In the genomic region with DNA sequence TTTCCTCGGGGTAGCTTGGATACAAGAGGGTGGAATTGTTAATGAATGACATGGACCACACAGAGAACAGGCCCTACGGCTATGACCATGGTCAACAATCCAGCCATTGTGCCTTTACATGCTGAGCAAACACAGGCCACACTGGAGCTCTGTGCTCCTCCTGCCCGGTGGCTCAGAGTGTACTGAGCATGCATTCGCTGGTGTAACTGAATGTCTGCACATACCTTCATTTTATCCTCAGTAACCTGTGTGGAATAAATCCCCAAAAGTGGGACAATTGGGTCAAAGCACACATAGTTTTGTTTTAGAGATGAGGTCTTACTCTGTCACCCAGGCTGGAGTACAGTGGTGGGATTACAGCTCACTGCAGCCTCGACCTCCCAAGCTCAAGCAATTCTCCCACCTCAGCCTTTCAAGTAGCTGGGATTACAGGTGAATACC, we compare ENCODE assay signal across 1 cellular context.
A peak's percentile ranks its signal among the peaks of the same experiment; 100 is the strongest.
TF ChIP-seq lines count a peak whose summit lies in the region.

No MANE protein-coding gene starts in this region.

TF ChIP-seq in HepG2, 621 proteins besides CTCF, POLR2A, EP300 and RAD21 (continued from another document and continues in another):
- TF ChIP-seq ZNF646 (CRISPR knock-in tag; IDR thresholded peaks at IDR 0.05) (no peak), MIXL1 (CRISPR knock-in tag; IDR thresholded peaks at IDR 0.05) (peak; percentile 92), ZNF768 (CRISPR knock-in tag; IDR thresholded peaks at IDR 0.05) (peak; percentile 49; the same call in 1 of the 2 replicates), MYNN (CRISPR knock-in tag; IDR thresholded peaks at IDR 0.05; ENCODE audit: low read depth) (no peak), CHD2 (IDR thresholded peaks at IDR 0.05; ENCODE audit: low read depth, low read length) (no peak), ZNF530 (CRISPR knock-in tag; IDR thresholded peaks at IDR 0.05; ENCODE audit: low read depth) (no peak), HOXA7 (CRISPR knock-in tag; IDR thresholded peaks at IDR 0.05) (no peak), ZNF839 (CRISPR knock-in tag; IDR thresholded peaks at IDR 0.05; ENCODE audit: borderline replicate concordance) (0 out of 2 replicates have a peak, but pooled peaks have one; percentile 45), GLI4 (CRISPR knock-in tag; IDR thresholded peaks at IDR 0.05; ENCODE audit: borderline replicate concordance) (no peak), ZNF276 (CRISPR knock-in tag; IDR thresholded peaks at IDR 0.05; ENCODE audit: low read depth) (no peak), PRDM10 (CRISPR knock-in tag; IDR thresholded peaks at IDR 0.05; ENCODE audit: low read depth) (no peak), ZNF746 (CRISPR knock-in tag; IDR thresholded peaks at IDR 0.05) (no peak), ZNF382 (CRISPR knock-in tag; IDR thresholded peaks at IDR 0.05; ENCODE audit: borderline replicate concordance) (no peak), ZNF552 (CRISPR knock-in tag; IDR thresholded peaks at IDR 0.05; ENCODE audit: borderline replicate concordance) (peak; percentile 12; the same call in 1 of the 2 replicates), ZNF234 (CRISPR knock-in tag; conservative IDR thresholded peaks at IDR 0.05) (no peak), ZNF678 (CRISPR knock-in tag; IDR thresholded peaks at IDR 0.05) (no peak), ZFP36 (IDR thresholded peaks at IDR 0.05; ENCODE audit: borderline replicate concordance, low read depth, low read length, partially characterized antibody) (no peak), ZNF7 (CRISPR knock-in tag; IDR thresholded peaks at IDR 0.05) (no peak)
- TF ChIP-seq, protein P1, sequence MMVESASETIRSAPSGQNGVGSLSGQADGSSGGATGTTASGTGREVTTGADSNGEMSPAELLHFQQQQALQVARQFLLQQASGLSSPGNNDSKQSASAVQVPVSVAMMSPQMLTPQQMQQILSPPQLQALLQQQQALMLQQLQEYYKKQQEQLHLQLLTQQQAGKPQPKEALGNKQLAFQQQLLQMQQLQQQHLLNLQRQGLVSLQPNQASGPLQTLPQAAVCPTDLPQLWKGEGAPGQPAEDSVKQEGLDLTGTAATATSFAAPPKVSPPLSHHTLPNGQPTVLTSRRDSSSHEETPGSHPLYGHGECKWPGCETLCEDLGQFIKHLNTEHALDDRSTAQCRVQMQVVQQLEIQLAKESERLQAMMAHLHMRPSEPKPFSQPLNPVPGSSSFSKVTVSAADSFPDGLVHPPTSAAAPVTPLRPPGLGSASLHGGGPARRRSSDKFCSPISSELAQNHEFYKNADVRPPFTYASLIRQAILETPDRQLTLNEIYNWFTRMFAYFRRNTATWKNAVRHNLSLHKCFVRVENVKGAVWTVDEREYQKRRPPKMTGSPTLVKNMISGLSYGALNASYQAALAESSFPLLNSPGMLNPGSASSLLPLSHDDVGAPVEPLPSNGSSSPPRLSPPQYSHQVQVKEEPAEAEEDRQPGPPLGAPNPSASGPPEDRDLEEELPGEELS (CRISPR knock-in tag; IDR thresholded peaks at IDR 0.05), result peak; percentile 57; the same call in 1 of the 2 replicates
- TF ChIP-seq, protein P2, sequence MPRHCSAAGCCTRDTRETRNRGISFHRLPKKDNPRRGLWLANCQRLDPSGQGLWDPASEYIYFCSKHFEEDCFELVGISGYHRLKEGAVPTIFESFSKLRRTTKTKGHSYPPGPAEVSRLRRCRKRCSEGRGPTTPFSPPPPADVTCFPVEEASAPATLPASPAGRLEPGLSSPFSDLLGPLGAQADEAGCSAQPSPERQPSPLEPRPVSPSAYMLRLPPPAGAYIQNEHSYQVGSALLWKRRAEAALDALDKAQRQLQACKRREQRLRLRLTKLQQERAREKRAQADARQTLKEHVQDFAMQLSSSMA (CRISPR knock-in tag; IDR thresholded peaks at IDR 0.05), result no peak
- TF ChIP-seq, protein P3, sequence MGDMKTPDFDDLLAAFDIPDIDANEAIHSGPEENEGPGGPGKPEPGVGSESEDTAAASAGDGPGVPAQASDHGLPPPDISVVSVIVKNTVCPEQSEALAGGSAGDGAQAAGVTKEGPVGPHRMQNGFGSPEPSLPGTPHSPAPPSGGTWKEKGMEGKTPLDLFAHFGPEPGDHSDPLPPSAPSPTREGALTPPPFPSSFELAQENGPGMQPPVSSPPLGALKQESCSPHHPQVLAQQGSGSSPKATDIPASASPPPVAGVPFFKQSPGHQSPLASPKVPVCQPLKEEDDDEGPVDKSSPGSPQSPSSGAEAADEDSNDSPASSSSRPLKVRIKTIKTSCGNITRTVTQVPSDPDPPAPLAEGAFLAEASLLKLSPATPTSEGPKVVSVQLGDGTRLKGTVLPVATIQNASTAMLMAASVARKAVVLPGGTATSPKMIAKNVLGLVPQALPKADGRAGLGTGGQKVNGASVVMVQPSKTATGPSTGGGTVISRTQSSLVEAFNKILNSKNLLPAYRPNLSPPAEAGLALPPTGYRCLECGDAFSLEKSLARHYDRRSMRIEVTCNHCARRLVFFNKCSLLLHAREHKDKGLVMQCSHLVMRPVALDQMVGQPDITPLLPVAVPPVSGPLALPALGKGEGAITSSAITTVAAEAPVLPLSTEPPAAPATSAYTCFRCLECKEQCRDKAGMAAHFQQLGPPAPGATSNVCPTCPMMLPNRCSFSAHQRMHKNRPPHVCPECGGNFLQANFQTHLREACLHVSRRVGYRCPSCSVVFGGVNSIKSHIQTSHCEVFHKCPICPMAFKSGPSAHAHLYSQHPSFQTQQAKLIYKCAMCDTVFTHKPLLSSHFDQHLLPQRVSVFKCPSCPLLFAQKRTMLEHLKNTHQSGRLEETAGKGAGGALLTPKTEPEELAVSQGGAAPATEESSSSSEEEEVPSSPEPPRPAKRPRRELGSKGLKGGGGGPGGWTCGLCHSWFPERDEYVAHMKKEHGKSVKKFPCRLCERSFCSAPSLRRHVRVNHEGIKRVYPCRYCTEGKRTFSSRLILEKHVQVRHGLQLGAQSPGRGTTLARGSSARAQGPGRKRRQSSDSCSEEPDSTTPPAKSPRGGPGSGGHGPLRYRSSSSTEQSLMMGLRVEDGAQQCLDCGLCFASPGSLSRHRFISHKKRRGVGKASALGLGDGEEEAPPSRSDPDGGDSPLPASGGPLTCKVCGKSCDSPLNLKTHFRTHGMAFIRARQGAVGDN (CRISPR knock-in tag; IDR thresholded peaks at IDR 0.05), result peak; percentile 51; the same call in 1 of the 2 replicates
- TF ChIP-seq, protein P4, sequence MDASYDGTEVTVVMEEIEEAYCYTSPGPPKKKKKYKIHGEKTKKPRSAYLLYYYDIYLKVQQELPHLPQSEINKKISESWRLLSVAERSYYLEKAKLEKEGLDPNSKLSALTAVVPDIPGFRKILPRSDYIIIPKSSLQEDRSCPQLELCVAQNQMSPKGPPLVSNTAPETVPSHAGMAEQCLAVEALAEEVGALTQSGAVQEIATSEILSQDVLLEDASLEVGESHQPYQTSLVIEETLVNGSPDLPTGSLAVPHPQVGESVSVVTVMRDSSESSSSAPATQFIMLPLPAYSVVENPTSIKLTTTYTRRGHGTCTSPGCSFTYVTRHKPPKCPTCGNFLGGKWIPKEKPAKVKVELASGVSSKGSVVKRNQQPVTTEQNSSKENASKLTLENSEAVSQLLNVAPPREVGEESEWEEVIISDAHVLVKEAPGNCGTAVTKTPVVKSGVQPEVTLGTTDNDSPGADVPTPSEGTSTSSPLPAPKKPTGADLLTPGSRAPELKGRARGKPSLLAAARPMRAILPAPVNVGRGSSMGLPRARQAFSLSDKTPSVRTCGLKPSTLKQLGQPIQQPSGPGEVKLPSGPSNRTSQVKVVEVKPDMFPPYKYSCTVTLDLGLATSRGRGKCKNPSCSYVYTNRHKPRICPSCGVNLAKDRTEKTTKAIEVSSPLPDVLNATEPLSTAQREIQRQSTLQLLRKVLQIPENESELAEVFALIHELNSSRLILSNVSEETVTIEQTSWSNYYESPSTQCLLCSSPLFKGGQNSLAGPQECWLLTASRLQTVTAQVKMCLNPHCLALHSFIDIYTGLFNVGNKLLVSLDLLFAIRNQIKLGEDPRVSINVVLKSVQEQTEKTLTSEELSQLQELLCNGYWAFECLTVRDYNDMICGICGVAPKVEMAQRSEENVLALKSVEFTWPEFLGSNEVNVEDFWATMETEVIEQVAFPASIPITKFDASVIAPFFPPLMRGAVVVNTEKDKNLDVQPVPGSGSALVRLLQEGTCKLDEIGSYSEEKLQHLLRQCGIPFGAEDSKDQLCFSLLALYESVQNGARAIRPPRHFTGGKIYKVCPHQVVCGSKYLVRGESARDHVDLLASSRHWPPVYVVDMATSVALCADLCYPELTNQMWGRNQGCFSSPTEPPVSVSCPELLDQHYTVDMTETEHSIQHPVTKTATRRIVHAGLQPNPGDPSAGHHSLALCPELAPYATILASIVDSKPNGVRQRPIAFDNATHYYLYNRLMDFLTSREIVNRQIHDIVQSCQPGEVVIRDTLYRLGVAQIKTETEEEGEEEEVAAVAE (CRISPR knock-in tag; IDR thresholded peaks at IDR 0.05; ENCODE audit: borderline replicate concordance), result no peak
